Comparison of ENCODE assay signal across 1 cellular context in the genomic region with DNA sequence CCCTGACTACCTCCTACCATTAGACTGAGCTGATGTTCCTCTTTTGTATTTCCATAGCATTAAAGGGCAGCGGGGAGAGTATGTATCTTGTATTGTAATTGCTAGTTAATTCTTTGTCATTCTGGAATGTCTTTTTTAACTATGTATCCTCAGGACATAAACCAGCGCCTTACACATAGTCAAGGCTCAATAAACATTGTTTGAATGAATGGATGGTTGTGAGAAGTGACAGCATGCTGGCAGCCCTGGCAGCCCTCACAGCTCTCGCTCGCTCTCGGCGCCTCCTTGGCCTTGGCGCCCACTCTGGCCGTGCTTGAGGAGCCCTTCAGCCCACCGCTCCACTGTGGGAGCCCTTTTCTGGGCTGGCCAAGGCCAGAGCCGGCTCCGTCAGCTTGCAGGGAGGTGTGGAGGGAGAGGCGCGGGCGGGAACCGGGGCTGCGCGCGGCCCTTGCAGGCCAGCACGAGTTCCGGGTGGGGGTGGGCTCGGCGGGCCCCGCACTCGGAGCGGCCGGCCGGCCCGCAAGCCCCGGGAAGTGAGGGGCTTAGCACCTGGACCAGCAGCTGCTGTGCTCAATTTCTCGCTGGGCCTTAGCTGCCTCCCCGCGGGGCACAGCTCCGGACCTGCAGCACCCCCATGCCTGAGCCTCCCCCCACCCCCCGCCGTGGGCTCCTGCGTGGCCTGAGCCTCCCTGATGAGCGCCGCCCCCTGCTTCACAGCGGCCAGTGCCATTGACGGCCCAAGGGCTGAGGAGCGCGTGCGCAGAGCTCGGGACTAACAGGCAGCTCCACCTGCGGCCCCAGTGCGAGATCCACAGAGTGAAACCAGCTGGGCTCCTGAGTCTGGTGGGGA.
TF ChIP-seq lines count a peak whose summit lies in the region.

No MANE protein-coding gene starts in this region.

TF ChIP-seq in GM23338, 12 proteins besides CTCF, POLR2A, EP300 and RAD21 (continued from another document):
- TF ChIP-seq REST (IDR thresholded peaks at IDR 0.05; ENCODE audit: unreplicated experiment) (no peak), ZNF114 (CRISPR knock-in tag; IDR thresholded peaks at IDR 0.05) (no peak), ZNF331 (CRISPR knock-in tag; IDR thresholded peaks at IDR 0.05; ENCODE audit: low read depth) (no peak), POLR2AphosphoS5 (IDR thresholded peaks at IDR 0.05; ENCODE audit: low read depth) (no peak), STAT1 (IDR thresholded peaks at IDR 0.05; ENCODE audit: unreplicated experiment) (no peak), EZH2 (IDR thresholded peaks at IDR 0.05; ENCODE audit: low read depth, unreplicated experiment) (no peak), EZH2phosphoT487 (IDR thresholded peaks at IDR 0.05; ENCODE audit: unreplicated experiment) (no peak), NANOG (IDR thresholded peaks at IDR 0.05; ENCODE audit: borderline replicate concordance) (no peak)
- TF ChIP-seq, protein P1, sequence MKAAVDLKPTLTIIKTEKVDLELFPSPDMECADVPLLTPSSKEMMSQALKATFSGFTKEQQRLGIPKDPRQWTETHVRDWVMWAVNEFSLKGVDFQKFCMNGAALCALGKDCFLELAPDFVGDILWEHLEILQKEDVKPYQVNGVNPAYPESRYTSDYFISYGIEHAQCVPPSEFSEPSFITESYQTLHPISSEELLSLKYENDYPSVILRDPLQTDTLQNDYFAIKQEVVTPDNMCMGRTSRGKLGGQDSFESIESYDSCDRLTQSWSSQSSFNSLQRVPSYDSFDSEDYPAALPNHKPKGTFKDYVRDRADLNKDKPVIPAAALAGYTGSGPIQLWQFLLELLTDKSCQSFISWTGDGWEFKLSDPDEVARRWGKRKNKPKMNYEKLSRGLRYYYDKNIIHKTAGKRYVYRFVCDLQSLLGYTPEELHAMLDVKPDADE (IDR thresholded peaks at IDR 0.05): no peak
- TF ChIP-seq, protein P2, sequence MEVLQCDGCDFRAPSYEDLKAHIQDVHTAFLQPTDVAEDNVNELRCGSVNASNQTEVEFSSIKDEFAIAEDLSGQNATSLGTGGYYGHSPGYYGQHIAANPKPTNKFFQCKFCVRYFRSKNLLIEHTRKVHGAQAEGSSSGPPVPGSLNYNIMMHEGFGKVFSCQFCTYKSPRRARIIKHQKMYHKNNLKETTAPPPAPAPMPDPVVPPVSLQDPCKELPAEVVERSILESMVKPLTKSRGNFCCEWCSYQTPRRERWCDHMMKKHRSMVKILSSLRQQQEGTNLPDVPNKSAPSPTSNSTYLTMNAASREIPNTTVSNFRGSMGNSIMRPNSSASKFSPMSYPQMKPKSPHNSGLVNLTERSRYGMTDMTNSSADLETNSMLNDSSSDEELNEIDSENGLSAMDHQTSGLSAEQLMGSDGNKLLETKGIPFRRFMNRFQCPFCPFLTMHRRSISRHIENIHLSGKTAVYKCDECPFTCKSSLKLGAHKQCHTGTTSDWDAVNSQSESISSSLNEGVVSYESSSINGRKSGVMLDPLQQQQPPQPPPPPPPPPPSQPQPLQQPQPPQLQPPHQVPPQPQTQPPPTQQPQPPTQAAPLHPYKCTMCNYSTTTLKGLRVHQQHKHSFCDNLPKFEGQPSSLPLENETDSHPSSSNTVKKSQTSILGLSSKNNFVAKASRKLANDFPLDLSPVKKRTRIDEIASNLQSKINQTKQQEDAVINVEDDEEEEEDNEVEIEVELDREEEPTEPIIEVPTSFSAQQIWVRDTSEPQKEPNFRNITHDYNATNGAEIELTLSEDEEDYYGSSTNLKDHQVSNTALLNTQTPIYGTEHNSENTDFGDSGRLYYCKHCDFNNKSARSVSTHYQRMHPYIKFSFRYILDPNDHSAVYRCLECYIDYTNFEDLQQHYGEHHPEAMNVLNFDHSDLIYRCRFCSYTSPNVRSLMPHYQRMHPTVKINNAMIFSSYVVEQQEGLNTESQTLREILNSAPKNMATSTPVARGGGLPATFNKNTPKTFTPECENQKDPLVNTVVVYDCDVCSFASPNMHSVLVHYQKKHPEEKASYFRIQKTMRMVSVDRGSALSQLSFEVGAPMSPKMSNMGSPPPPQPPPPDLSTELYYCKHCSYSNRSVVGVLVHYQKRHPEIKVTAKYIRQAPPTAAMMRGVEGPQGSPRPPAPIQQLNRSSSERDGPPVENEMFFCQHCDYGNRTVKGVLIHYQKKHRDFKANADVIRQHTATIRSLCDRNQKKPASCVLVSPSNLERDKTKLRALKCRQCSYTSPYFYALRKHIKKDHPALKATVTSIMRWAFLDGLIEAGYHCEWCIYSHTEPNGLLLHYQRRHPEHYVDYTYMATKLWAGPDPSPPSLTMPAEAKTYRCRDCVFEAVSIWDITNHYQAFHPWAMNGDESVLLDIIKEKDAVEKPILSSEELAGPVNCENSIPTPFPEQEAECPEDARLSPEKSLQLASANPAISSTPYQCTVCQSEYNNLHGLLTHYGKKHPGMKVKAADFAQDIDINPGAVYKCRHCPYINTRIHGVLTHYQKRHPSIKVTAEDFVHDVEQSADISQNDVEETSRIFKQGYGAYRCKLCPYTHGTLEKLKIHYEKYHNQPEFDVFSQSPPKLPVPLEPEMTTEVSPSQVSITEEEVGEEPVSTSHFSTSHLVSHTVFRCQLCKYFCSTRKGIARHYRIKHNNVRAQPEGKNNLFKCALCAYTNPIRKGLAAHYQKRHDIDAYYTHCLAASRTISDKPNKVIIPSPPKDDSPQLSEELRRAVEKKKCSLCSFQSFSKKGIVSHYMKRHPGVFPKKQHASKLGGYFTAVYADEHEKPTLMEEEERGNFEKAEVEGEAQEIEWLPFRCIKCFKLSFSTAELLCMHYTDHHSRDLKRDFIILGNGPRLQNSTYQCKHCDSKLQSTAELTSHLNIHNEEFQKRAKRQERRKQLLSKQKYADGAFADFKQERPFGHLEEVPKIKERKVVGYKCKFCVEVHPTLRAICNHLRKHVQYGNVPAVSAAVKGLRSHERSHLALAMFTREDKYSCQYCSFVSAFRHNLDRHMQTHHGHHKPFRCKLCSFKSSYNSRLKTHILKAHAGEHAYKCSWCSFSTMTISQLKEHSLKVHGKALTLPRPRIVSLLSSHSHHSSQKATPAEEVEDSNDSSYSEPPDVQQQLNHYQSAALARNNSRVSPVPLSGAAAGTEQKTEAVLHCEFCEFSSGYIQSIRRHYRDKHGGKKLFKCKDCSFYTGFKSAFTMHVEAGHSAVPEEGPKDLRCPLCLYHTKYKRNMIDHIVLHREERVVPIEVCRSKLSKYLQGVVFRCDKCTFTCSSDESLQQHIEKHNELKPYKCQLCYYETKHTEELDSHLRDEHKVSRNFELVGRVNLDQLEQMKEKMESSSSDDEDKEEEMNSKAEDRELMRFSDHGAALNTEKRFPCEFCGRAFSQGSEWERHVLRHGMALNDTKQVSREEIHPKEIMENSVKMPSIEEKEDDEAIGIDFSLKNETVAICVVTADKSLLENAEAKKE (CRISPR knock-in tag; IDR thresholded peaks at IDR 0.05): no peak
